Comparison of ENCODE assay signal across 1 cellular context in the genomic region with DNA sequence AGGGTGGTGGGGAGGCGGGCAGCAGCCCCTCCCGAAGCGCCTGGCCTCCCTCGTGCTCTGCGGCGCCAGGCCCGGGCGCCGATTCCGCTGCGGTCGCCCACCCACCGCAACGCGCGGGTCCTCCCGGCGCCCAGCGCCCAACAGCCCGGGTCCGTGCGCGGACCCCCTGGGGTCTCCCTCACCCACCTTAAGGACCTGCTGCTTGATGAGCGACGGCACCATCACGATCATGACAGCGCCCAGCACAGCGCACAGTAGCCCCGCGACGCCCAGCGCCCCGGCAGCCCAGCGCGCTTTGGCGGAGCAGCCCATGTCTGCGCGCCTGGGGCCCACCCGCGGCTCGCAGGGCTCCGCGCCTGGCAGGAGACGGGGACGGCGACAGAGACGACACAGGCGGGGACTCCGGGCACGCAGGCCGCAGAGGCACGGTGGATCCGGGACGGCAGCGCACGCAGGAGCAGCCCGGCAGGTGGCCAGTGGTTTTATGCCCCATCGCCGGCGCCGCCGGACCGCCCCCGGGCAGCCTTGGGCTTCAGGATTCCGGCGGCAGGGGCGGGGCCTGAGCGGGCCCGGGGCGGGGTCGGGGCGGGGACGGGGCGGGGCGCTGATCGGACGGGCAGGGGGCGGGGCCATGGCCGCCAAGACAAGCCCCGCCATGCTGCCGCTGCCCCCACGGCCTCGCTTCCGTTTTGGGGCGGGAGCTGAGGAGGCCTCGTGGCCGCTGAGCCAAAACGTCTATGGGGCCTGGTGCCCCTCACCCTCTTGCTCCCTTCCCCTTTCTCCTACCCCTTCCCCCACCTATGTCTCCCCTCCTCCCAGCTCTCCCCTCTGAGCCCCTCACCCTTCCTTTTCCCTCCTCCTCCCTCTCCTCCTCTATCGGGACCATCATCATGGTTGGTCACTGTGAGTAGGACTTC.
A peak's percentile ranks its signal among the peaks of the same experiment; 100 is the strongest.
TF ChIP-seq lines count a peak whose summit lies in the region.

TSS of gene SCARB1 (minus strand) at position 456 of the 917 bp plus-strand sequence. CDS start at position 312, 144 bp downstream.

TF ChIP-seq in HepG2, 621 proteins besides CTCF, POLR2A, EP300 and RAD21 (continued from another document and continues in another):
- TF ChIP-seq, protein P1, sequence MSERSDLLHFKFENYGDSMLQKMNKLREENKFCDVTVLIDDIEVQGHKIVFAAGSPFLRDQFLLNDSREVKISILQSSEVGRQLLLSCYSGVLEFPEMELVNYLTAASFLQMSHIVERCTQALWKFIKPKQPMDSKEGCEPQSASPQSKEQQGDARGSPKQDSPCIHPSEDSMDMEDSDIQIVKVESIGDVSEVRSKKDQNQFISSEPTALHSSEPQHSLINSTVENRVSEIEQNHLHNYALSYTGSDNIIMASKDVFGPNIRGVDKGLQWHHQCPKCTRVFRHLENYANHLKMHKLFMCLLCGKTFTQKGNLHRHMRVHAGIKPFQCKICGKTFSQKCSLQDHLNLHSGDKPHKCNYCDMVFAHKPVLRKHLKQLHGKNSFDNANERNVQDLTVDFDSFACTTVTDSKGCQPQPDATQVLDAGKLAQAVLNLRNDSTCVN (CRISPR knock-in tag; IDR thresholded peaks at IDR 0.05; ENCODE audit: borderline replicate concordance), result no peak
- TF ChIP-seq ZSCAN25 (CRISPR knock-in tag; IDR thresholded peaks at IDR 0.05) (no peak), WIZ (CRISPR knock-in tag; IDR thresholded peaks at IDR 0.05) (no peak), ZNF776 (CRISPR knock-in tag; IDR thresholded peaks at IDR 0.05) (peak; percentile 85), GTF2F1 (IDR thresholded peaks at IDR 0.05; ENCODE audit: low read length) (no peak), ZNF180 (CRISPR knock-in tag; IDR thresholded peaks at IDR 0.05; ENCODE audit: borderline replicate concordance, low read depth) (no peak), MIXL1 (CRISPR knock-in tag; IDR thresholded peaks at IDR 0.05) (peak; percentile 50; the same call in 1 of the 2 replicates), ZNF407 (CRISPR knock-in tag; IDR thresholded peaks at IDR 0.05; ENCODE audit: not compliant biosample characterization) (no peak), KDM1A (CRISPR knock-in tag; IDR thresholded peaks at IDR 0.05) (no peak), HNRNPH1 (optimal IDR thresholded peaks at IDR 0.05; ENCODE audit: low read depth, low read length) (no peak), ZNF20 (CRISPR knock-in tag; IDR thresholded peaks at IDR 0.05) (no peak), ATRX (CRISPR knock-in tag; IDR thresholded peaks at IDR 0.05; ENCODE audit: borderline replicate concordance) (no peak), CBX1 (IDR thresholded peaks at IDR 0.05; ENCODE audit: low read depth) (no peak), ZSCAN22 (CRISPR knock-in tag; IDR thresholded peaks at IDR 0.05) (no peak), SKIL (CRISPR knock-in tag; IDR thresholded peaks at IDR 0.05; ENCODE audit: borderline replicate concordance) (peak; percentile 53; the same call in 1 of the 2 replicates), IRX3 (CRISPR knock-in tag; IDR thresholded peaks at IDR 0.05; ENCODE audit: borderline replicate concordance, low read depth) (peak; percentile 52; the same call in 1 of the 2 replicates), RARA (CRISPR knock-in tag; IDR thresholded peaks at IDR 0.05) (no peak; the same call in 1 of the 2 replicates), ZNF879 (CRISPR knock-in tag; IDR thresholded peaks at IDR 0.05) (0 out of 2 replicates have a peak, but pooled peaks have one; percentile 44), IRF1 (CRISPR knock-in tag; IDR thresholded peaks at IDR 0.05; ENCODE audit: low read depth) (no peak), ZSCAN30 (CRISPR knock-in tag; IDR thresholded peaks at IDR 0.05) (no peak), SIX1 (CRISPR knock-in tag; IDR thresholded peaks at IDR 0.05; ENCODE audit: borderline replicate concordance) (no peak), ETV5 (CRISPR knock-in tag; IDR thresholded peaks at IDR 0.05; ENCODE audit: borderline replicate concordance) (peak; percentile 79; the same call in 1 of the 2 replicates), ZNF841 (CRISPR knock-in tag; IDR thresholded peaks at IDR 0.05; ENCODE audit: borderline replicate concordance) (0 out of 2 replicates have a peak, but pooled peaks have one; percentile 49), RBM22 (optimal IDR thresholded peaks at IDR 0.05; ENCODE audit: low read length) (no peak), JDP2 (CRISPR knock-in tag; IDR thresholded peaks at IDR 0.05; ENCODE audit: borderline replicate concordance) (no peak), EHMT2 (IDR thresholded peaks at IDR 0.05; ENCODE audit: borderline replicate concordance, low read depth, low read length) (no peak), MXD3 (CRISPR knock-in tag; IDR thresholded peaks at IDR 0.05) (peak; percentile 84), JUN (CRISPR knock-in tag; IDR thresholded peaks at IDR 0.05) (no peak), ATF7 (IDR thresholded peaks at IDR 0.05) (no peak), ATF7 (CRISPR knock-in tag; IDR thresholded peaks at IDR 0.05) (no peak), ZNF282 (IDR thresholded peaks at IDR 0.05; ENCODE audit: partially characterized antibody) (no peak), LRRFIP1 (CRISPR knock-in tag; conservative IDR thresholded peaks at IDR 0.05) (no peak)
- TF ChIP-seq, protein P2, sequence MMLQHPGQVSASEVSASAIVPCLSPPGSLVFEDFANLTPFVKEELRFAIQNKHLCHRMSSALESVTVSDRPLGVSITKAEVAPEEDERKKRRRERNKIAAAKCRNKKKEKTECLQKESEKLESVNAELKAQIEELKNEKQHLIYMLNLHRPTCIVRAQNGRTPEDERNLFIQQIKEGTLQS (CRISPR knock-in tag; IDR thresholded peaks at IDR 0.05), result no peak
- TF ChIP-seq, protein P3, sequence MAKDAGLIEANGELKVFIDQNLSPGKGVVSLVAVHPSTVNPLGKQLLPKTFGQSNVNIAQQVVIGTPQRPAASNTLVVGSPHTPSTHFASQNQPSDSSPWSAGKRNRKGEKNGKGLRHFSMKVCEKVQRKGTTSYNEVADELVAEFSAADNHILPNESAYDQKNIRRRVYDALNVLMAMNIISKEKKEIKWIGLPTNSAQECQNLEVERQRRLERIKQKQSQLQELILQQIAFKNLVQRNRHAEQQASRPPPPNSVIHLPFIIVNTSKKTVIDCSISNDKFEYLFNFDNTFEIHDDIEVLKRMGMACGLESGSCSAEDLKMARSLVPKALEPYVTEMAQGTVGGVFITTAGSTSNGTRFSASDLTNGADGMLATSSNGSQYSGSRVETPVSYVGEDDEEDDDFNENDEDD (CRISPR knock-in tag; IDR thresholded peaks at IDR 0.05; ENCODE audit: borderline replicate concordance), result peak; percentile 76; the same call in 1 of the 2 replicates
- TF ChIP-seq, protein P4, sequence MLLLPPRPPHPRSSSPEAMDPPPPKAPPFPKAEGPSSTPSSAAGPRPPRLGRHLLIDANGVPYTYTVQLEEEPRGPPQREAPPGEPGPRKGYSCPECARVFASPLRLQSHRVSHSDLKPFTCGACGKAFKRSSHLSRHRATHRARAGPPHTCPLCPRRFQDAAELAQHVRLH (CRISPR knock-in tag; IDR thresholded peaks at IDR 0.05; ENCODE audit: borderline replicate concordance, low read depth), result peak; percentile 48; the same call in 1 of the 2 replicates
- TF ChIP-seq, protein P5, sequence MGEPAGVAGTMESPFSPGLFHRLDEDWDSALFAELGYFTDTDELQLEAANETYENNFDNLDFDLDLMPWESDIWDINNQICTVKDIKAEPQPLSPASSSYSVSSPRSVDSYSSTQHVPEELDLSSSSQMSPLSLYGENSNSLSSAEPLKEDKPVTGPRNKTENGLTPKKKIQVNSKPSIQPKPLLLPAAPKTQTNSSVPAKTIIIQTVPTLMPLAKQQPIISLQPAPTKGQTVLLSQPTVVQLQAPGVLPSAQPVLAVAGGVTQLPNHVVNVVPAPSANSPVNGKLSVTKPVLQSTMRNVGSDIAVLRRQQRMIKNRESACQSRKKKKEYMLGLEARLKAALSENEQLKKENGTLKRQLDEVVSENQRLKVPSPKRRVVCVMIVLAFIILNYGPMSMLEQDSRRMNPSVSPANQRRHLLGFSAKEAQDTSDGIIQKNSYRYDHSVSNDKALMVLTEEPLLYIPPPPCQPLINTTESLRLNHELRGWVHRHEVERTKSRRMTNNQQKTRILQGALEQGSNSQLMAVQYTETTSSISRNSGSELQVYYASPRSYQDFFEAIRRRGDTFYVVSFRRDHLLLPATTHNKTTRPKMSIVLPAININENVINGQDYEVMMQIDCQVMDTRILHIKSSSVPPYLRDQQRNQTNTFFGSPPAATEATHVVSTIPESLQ (CRISPR knock-in tag; conservative IDR thresholded peaks at IDR 0.05), result 0 out of 2 replicates have a peak, but pooled peaks have one; percentile 35
